7 cellular contexts compared by ENCODE assay signal in genomic region chr2:236530512-236530911, GRCh38.
"Had no signal": no experiment of that assay in that cellular context is flagged by ENCODE, and none has a peak within 500 bp of the region (broad histone marks: within the 10 kb centered on the region; RNA-seq: fewer than 3 reads in every experiment).

No MANE protein-coding gene starts in this region.

- DNase-seq: GDM1, GF-D8 had no signal

- FAIRE-seq: G401.6, GM12891, GM12892, GM18507, GM19239 had no signal
